Comparison of ENCODE assay signal across 23 cellular contexts in the genomic region with DNA sequence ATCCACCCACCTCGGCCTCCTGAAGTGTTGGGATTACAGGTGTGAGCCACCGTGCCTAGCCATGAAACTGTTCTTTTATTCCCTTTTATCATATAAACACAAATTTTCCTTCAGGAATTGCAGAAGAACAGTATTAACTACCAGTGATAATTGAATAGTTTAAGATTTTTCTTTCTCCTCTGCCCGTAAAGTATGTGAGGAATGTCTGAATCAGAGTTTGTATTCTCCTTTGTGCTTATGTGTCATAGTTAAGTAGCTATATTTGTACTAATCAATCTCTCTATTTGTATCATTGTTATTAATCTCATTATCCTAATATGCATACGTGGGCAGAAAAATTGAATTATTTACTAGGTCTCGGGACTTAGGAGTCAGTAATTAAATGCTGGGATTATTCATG.
DNase-seq lines count a peak whose midpoint lies in the region; ATAC-seq, FAIRE-seq and TF ChIP-seq lines count a peak whose summit lies in the region.
"Had no signal": no experiment of that assay in that cellular context is flagged by ENCODE, and none has a peak within 500 bp of the region (broad histone marks: within the 10 kb centered on the region; RNA-seq: fewer than 3 reads in every experiment).

No MANE protein-coding gene starts in this region.

- no peaks in the 10 kb centered on the region for H3K79me2 ChIP-seq in K562 (ENCODE audit: control insufficient read depth, insufficient read depth, low read length)
- H3K79me2 ChIP-seq in H9 (ENCODE audit: insufficient read depth, low read length), result no peaks in the 10 kb centered on the region
- H3K79me2 ChIP-seq: hepatocyte had no signal

- no peaks in the 10 kb centered on the region for H3K9me1 ChIP-seq in K562 (ENCODE audit: control insufficient read depth, insufficient read depth, low read length)

- TF ChIP-seq EP300 in K562 (IDR thresholded peaks at IDR 0.05; ENCODE audit: low read length), result no peak

- no peaks in the 10 kb centered on the region for H3K9me3 Mint-ChIP-seq in H9
- H3K9me3 Mint-ChIP-seq: neural progenitor cell; stimulated activated naive CD8-positive, alpha-beta T cell treated with anti-CD3 and anti-CD28 coated beads, Interleukin-15, Interleukin-2, amounts not matched to agents 100 ng/mL and 50 ng/mL, for 24 hours had no signal

- intact Hi-C loops in K562 (cut with micrococcal nuclease), result no loop called here

- no peak overlapping the region for H2BK15ac ChIP-seq in H9 (ENCODE audit: low read depth, low read length)

- H3K9me3 ChIP-seq in K562 (replicated peaks; ENCODE audit: control insufficient read depth, insufficient read depth, low read depth, low read length) (no peaks in the 10 kb centered on the region), H9 (ENCODE audit: control insufficient read depth, low read depth, low read length) (no peaks in the 10 kb centered on the region)
- H3K9me3 ChIP-seq: right atrium auricular region, upper lobe of left lung had no signal

- no peak overlapping the region for H3K4me3 Mint-ChIP-seq in H9
- H3K4me3 Mint-ChIP-seq: neural progenitor cell; stimulated activated naive CD8-positive, alpha-beta T cell treated with anti-CD3 and anti-CD28 coated beads, Interleukin-15, Interleukin-2, amounts not matched to agents 100 ng/mL and 50 ng/mL, for 24 hours had no signal

- TF ChIP-seq POLR2A in K562 (conservative IDR thresholded peaks at IDR 0.05), result no peak

- DNase-seq in ACHN, result peak; percentile 62
- peak; percentile 7 for DNase-seq in HT1080 (ENCODE audit: low read depth)
- no peak for DNase-seq in K562 (ENCODE audit: extremely low read depth in 1 of 4, low spot score in 3 of 4)
- peak; percentile 13 for DNase-seq in hepatic stellate cell (ENCODE audit: low spot score)
- DNase-seq in H9, result no peak
- DNase-seq in NCI-H82 (lab: John Stamatoyannopoulos, UW), result no peak
- no peak for DNase-seq in RPMI8226
- DNase-seq in HUDEP-2 (lab: John Stamatoyannopoulos, UW; ENCODE audit: unreplicated experiment in 76 of 76), result no peak
- DNase-seq: activated CD4-positive, alpha-beta T cell treated with anti-CD3 and anti-CD28 coated beads for 4 hours; activated gamma-delta T cell; anterior cingulate cortex; KBM-7; NCI-H1092; NCI-H2081; NCI-H510A treated with DMSO at 0.1 percent for 48 hours; T1000; upper lobe of left lung had no signal

- no peak overlapping the region for H3K23ac ChIP-seq in H9 (ENCODE audit: insufficient read length, low read depth, low read length)

- H4K8ac ChIP-seq in H9 (replicated peaks; ENCODE audit: insufficient read length, low read depth, low read length), result no peak overlapping the region

- in situ Hi-C loops in ACHN (cut with HindIII; ENCODE audit: low pct_ligation_motif_present, low pct_unique_long_range_greater_than_20kb, low sequenced_read_pairs) (no loop called here), K562 (cut with MboI) (no loop called here)

- TF ChIP-seq CTCF in K562 (IDR thresholded peaks at IDR 0.05 in 2 of 3, conservative IDR thresholded peaks at IDR 0.05 in 1 of 3; ENCODE audit: insufficient read depth in 2 of 3, low read depth in 1 of 3, low read length in 3 of 3) (no peak), H9 (conservative IDR thresholded peaks at IDR 0.05) (no peak)

- BruUV-seq in K562 (replicated peaks; lab: Mats Ljungman, UMichigan), result no TSS peak

- TF ChIP-seq RAD21 in K562 (CRISPR knock-in tag; conservative IDR thresholded peaks at IDR 0.05 in 1 of 2, IDR thresholded peaks at IDR 0.05 in 1 of 2), result no peak

- H3K36me3 Mint-ChIP-seq in H9 (ENCODE audit: insufficient read depth in 1 of 3, low read depth in 3 of 3), result peaks cover 0 to 2% (median 0%) of the 10 kb centered on the region in 3 experiments; a peak in 3 of 7 replicates
- H3K36me3 Mint-ChIP-seq: neural progenitor cell had no signal

- no peak overlapping the region for H4K5ac ChIP-seq in H9 (ENCODE audit: insufficient read length, low read depth, low read length)

- H3K4ac ChIP-seq in H9 (ENCODE audit: low read depth, low read length), result no peak overlapping the region

- no peaks in the 10 kb centered on the region for H3K4me1 ChIP-seq in K562 (replicated peaks in 1 of 2; ENCODE audit: control insufficient read depth in 2 of 2, insufficient read depth in 2 of 2, low read length in 2 of 2)
- peaks cover 6% of the 10 kb centered on the region; the same call in 1 of the 2 replicates for H3K4me1 ChIP-seq in H9 (ENCODE audit: insufficient read depth, low read length)
- H3K4me1 ChIP-seq: neural progenitor cell had no signal

- no peaks in the 10 kb centered on the region for H3K27me3 ChIP-seq in K562 (ENCODE audit: control insufficient read depth in 2 of 2, insufficient read depth in 2 of 2, low read length in 2 of 2)
- no peaks in the 10 kb centered on the region for H3K27me3 ChIP-seq in H9 (ENCODE audit: insufficient read depth, low read length)
- H3K27me3 ChIP-seq: hepatocyte, neural progenitor cell, right atrium auricular region, upper lobe of left lung had no signal

- no peak overlapping the region for H2BK12ac ChIP-seq in H9 (ENCODE audit: insufficient read length, low read depth, low read length)

- no peaks in the 10 kb centered on the region for H3K36me3 ChIP-seq in K562 (ENCODE audit: control insufficient read depth, insufficient read depth, low read length)
- H3K36me3 ChIP-seq: neural progenitor cell had no signal

- H3K4me2 ChIP-seq in K562 (ENCODE audit: insufficient read depth, low read length) (no peak overlapping the region), H9 (ENCODE audit: insufficient read depth, insufficient read length, low read length) (no peak overlapping the region)
- H3K4me2 ChIP-seq: hepatocyte, neural progenitor cell had no signal

- H3K4me3 ChIP-seq in K562, result no peak overlapping the region
- H3K4me3 ChIP-seq: coronary artery, hepatocyte, neural progenitor cell, right atrium auricular region, upper lobe of left lung had no signal

- H2AFZ ChIP-seq in K562 (ENCODE audit: low read depth, low read length), result no peak overlapping the region
- H2AFZ ChIP-seq in H9 (ENCODE audit: low read length), result no peak overlapping the region
- H2AFZ ChIP-seq: hepatocyte, neural progenitor cell had no signal

- H2BK20ac ChIP-seq in H9 (ENCODE audit: low read depth, low read length, poor library complexity, severe bottlenecking), result no peak overlapping the region

- H3K56ac ChIP-seq in H9 (ENCODE audit: insufficient read length, low read depth, low read length), result no peak overlapping the region

- peaks cover 9 to 10% of the 10 kb centered on the region in 2 experiments for H3K4me1 Mint-ChIP-seq in H9
- H3K4me1 Mint-ChIP-seq: neural progenitor cell had no signal

- no peak overlapping the region for H2AK5ac ChIP-seq in H9 (ENCODE audit: insufficient read length, low read length)

- no peak for ATAC-seq in K562

- H3T11ph ChIP-seq in H9 (ENCODE audit: low read length), result no peak overlapping the region

- H2BK5ac ChIP-seq in H9 (ENCODE audit: insufficient read length, low read length), result no peak overlapping the region

- H4K91ac ChIP-seq in H9 (ENCODE audit: insufficient read length, low read depth, low read length), result no peak overlapping the region

- POLR2A ChIA-PET in K562 (lab: Yijun Ruan, JAX), result interaction anchor here (0.6 kb wide), 1 partner anchor 1316 kb away, joined by 3 read pairs; no protein-coding TSS in a partner anchor

- FAIRE-seq in K562 (lab: Jason Lieb, UNC), result no peak
- FAIRE-seq: A204.1 had no signal

- no peaks in the 10 kb centered on the region for H3K23me2 ChIP-seq in H9 (ENCODE audit: insufficient read length, low read depth, low read length, poor library complexity, severe bottlenecking)

- H2BK120ac ChIP-seq in H9 (ENCODE audit: low read depth, low read length, poor library complexity, severe bottlenecking), result no peak overlapping the region

- peak overlapping the region in 1 of 3 experiments; percentile 54; a peak in 1 of 7 replicates for H3K27ac Mint-ChIP-seq in H9
- H3K27ac Mint-ChIP-seq: neural progenitor cell; stimulated activated naive CD8-positive, alpha-beta T cell treated with anti-CD3 and anti-CD28 coated beads, Interleukin-15, Interleukin-2, amounts not matched to agents 100 ng/mL and 50 ng/mL, for 24 hours had no signal

- CTCF ChIA-PET in K562 (lab: Yijun Ruan, JAX; ENCODE audit: low intra/inter-chr PET ratio), result no interaction called here

- H3K14ac ChIP-seq in H9 (ENCODE audit: insufficient read depth, low read length), result no peak overlapping the region

- no peaks in the 10 kb centered on the region for H4K20me1 ChIP-seq in K562 (replicated peaks; ENCODE audit: control insufficient read depth, insufficient read depth, low read length)
- no peaks in the 10 kb centered on the region for H4K20me1 ChIP-seq in H9 (ENCODE audit: control insufficient read depth, insufficient read depth, insufficient read length)

- no peaks in the 10 kb centered on the region for H3K79me1 ChIP-seq in H9 (ENCODE audit: insufficient read depth, low read depth, low read length, poor library complexity, severe bottlenecking)

- no peak overlapping the region for H3K9ac ChIP-seq in K562 (ENCODE audit: insufficient read depth in 1 of 2, low read depth in 2 of 2, low read length in 2 of 2)
- no peak overlapping the region for H3K9ac ChIP-seq in H9 (ENCODE audit: extremely low read depth, insufficient read length, low read length)
- H3K9ac ChIP-seq: neural progenitor cell had no signal

- no peak overlapping the region for H3K27ac ChIP-seq in K562 (ENCODE audit: extremely low read depth, low read depth, low read length)
- H3K27ac ChIP-seq in H9 (ENCODE audit: insufficient read length, low read depth, low read length), result no peak overlapping the region
- H3K27ac ChIP-seq: coronary artery, hepatocyte, neural progenitor cell, right atrium auricular region, upper lobe of left lung had no signal

- H3K27me3 Mint-ChIP-seq in H9 (ENCODE audit: low read depth), result no peaks in the 10 kb centered on the region
- H3K27me3 Mint-ChIP-seq: stimulated activated naive CD8-positive, alpha-beta T cell treated with anti-CD3 and anti-CD28 coated beads, Interleukin-15, Interleukin-2, amounts not matched to agents 100 ng/mL and 50 ng/mL, for 24 hours had no signal

- no peak overlapping the region for H3K18ac ChIP-seq in H9 (ENCODE audit: insufficient read length, low read depth, low read length)

- whole genome bisulfite sequencing in K562 (ENCODE audit: insufficient coverage, low coverage, missing lambda C conversion rate), result 55% methylated on average over 5 of the region's 5 CpGs
- no CpG with 5 or more reads among the region's 5 CpGs for WGBS in H9 (ENCODE audit: extremely low coverage, insufficient read length, low lambda C conversion rate)

TF ChIP-seq in K562, 482 proteins besides CTCF, POLR2A, EP300 and RAD21:
- TF ChIP-seq TBL1XR1 (IDR thresholded peaks at IDR 0.05; ENCODE audit: low read length in 2 of 2), result no peak
- TF ChIP-seq, protein P1, sequence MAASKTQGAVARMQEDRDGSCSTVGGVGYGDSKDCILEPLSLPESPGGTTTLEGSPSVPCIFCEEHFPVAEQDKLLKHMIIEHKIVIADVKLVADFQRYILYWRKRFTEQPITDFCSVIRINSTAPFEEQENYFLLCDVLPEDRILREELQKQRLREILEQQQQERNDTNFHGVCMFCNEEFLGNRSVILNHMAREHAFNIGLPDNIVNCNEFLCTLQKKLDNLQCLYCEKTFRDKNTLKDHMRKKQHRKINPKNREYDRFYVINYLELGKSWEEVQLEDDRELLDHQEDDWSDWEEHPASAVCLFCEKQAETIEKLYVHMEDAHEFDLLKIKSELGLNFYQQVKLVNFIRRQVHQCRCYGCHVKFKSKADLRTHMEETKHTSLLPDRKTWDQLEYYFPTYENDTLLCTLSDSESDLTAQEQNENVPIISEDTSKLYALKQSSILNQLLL (CRISPR knock-in tag; IDR thresholded peaks at IDR 0.05; ENCODE audit: borderline replicate concordance), result peak; percentile 17; the same call in 1 of the 2 replicates

Comparison
In these comparisons a context has a peak if more than half of its experiments do, and no peak if none do; other contexts are left out.
1. DNase-seq: peak in ACHN (single experiment), HT1080 (single experiment) and hepatic stellate cell (single experiment); none in K562 (0 of 4), H9 (single experiment), NCI-H82 (single experiment), RPMI8226 (single experiment) and HUDEP-2 (0 of 76).